ENCODE assay signal across 8 cellular contexts in the genomic region with DNA sequence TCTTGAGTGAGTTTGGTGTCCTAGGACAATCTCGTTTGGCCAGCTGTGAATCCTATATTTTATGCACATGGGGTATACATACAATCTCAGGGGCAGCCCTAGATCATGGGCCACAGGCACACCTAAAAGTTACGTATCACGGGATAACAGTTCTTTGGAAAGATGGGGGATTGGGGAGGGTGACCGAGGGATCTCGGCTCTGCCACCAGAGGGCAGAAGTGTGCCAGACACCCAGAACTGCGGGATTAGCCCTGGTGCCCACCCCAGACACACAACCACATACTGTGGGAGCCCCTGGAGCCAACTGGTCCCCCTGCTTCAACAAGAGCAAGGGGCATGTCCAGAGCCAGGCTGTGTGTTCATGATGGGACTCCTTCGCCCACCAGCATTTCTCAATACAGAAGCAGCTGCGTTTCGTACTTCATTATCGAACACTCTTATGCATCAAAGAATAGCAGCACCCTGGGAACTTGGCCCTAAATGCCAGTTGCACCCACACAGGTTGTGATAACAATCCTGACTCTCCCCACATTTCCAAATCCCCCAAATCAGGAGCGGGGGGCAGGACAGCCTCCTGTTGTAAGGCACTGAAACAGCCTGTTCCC. TPM values are rescaled to one million over a fixed set of nuclear protein-coding genes. Genes with fewer than 3 reads are reported as not detected.
A peak's percentile ranks its signal among the peaks of the same experiment; 100 is the strongest.
DNase-seq lines count a peak whose midpoint lies in the region; ATAC-seq and TF ChIP-seq lines count a peak whose summit lies in the region.

No MANE protein-coding gene starts in this region.

- POLR2A ChIA-PET in CD4-positive, alpha-beta T cell (lab: Charles Lee), result no interaction called here

- intact Hi-C loops in CD4-positive, alpha-beta T cell (cut with DNase I, micrococcal nuclease), result loop anchor here (1.0 to 10.0 kb wide), 3 partner anchors 49 to 393 kb away; no protein-coding TSS in a partner anchor

- H3K4me3 Mint-ChIP-seq in CD4-positive, alpha-beta T cell, result no peak overlapping the region
- H3K4me3 Mint-ChIP-seq in neural progenitor cell, result no peak overlapping the region

- H3K27me3 Mint-ChIP-seq in CD4-positive, alpha-beta T cell, result no peaks in the 10 kb centered on the region
- H3K27me3 Mint-ChIP-seq in neural progenitor cell (ENCODE audit: insufficient read depth, low read depth), result peaks cover 20% of the 10 kb centered on the region

- H3K9me3 ChIP-seq in CD4-positive, alpha-beta T cell (ENCODE audit: control insufficient read depth, low read length), result no peaks in the 10 kb centered on the region
- no peaks in the 10 kb centered on the region for H3K9me3 ChIP-seq in neural progenitor cell (ENCODE audit: low read depth)

- peak in 6 of 10 experiments; percentile 4 to 40 (median 8) for DNase-seq in CD4-positive, alpha-beta T cell
- DNase-seq in HK-2 (ENCODE audit: unreplicated experiment) (peak; percentile 40), T-helper 9 cell (peak; percentile 8), ecto neural progenitor cell (ENCODE audit: low spot score) (peak; percentile 68), neural progenitor cell (ENCODE audit: low spot score) (peak; percentile 68), NCI-H446 treated with DMSO at 0.1 percent for 48 hours (lab: John Stamatoyannopoulos, UW) (no peak), NCI-H2107 (lab: John Stamatoyannopoulos, UW) (no peak)

- no peaks in the 10 kb centered on the region for H3K79me2 ChIP-seq in neural progenitor cell (ENCODE audit: low read depth)

- peak; percentile 58 for TF ChIP-seq CTCF in CD4-positive, alpha-beta T cell (IDR thresholded peaks at IDR 0.05)
- peak; percentile 75 for TF ChIP-seq CTCF in neural progenitor cell (IDR thresholded peaks at IDR 0.05)

- no peaks in the 10 kb centered on the region for H3K9me3 Mint-ChIP-seq in CD4-positive, alpha-beta T cell
- H3K9me3 Mint-ChIP-seq in neural progenitor cell, result no peaks in the 10 kb centered on the region

- no peak for ATAC-seq in CD4-positive, alpha-beta T cell (ENCODE audit: poor library complexity)
- no peak for ATAC-seq in GM19324 (IDR thresholded peaks at IDR 0.05; ENCODE audit: low FRiP score, unreplicated experiment)

- H3K4me3 ChIP-seq in neural progenitor cell, result no peak overlapping the region

- H3K27ac ChIP-seq in CD4-positive, alpha-beta T cell (ENCODE audit: low read depth, low read length), result no peak overlapping the region
- no peak overlapping the region for H3K27ac ChIP-seq in neural progenitor cell

- no peaks in the 10 kb centered on the region for H3K36me3 ChIP-seq in neural progenitor cell

- no peak overlapping the region for H2AFZ ChIP-seq in neural progenitor cell (replicated peaks)

- no peaks in the 10 kb centered on the region for H3K4me1 ChIP-seq in neural progenitor cell

- no peaks in the 10 kb centered on the region for H3F3A ChIP-seq in neural progenitor cell (ENCODE audit: low read depth)

- CTCF ChIA-PET in CD4-positive, alpha-beta T cell (lab: Charles Lee), result interaction anchor here (0.8 kb wide), 1 partner anchor 49 kb away, joined by 3 read pairs; no protein-coding TSS in a partner anchor

- peaks cover 27% of the 10 kb centered on the region for H3K36me3 Mint-ChIP-seq in CD4-positive, alpha-beta T cell (ENCODE audit: low read depth)
- H3K36me3 Mint-ChIP-seq in neural progenitor cell, result no peaks in the 10 kb centered on the region

- no peak overlapping the region for H3K9ac ChIP-seq in neural progenitor cell

- H3K4me2 ChIP-seq in neural progenitor cell, result no peak overlapping the region

- H3K27me3 ChIP-seq in CD4-positive, alpha-beta T cell (ENCODE audit: control insufficient read depth, insufficient read depth, low read length), result no peaks in the 10 kb centered on the region
- H3K27me3 ChIP-seq in neural progenitor cell, result no peaks in the 10 kb centered on the region

- no peak overlapping the region for H3K27ac Mint-ChIP-seq in CD4-positive, alpha-beta T cell
- H3K27ac Mint-ChIP-seq in neural progenitor cell, result no peak overlapping the region

- H3K4me1 Mint-ChIP-seq in CD4-positive, alpha-beta T cell (ENCODE audit: low read depth), result peaks cover 9% of the 10 kb centered on the region
- peaks cover 29% of the 10 kb centered on the region for H3K4me1 Mint-ChIP-seq in neural progenitor cell

- H4K20me1 ChIP-seq in neural progenitor cell (ENCODE audit: low read depth), result no peaks in the 10 kb centered on the region

RNA-seq across cellular contexts. Expression of gene TMCO4, which starts 37.4 kb away (rescaled TPM):
- 10 to 100 TPM; 12.4 to 13.9 TPM for total RNA-seq in CD4-positive, alpha-beta T cell
- total RNA-seq in neural progenitor cell (ENCODE audit: low replicate concordance), result 0.30 and 0.40 TPM in 2 replicates

RNA-seq across cellular contexts. Expression of gene RNF186, which starts 52.8 kb away (rescaled TPM):
- not detected for total RNA-seq in CD4-positive, alpha-beta T cell
- not detected in 2 replicates for total RNA-seq in neural progenitor cell (ENCODE audit: low replicate concordance)

Comparison
In these comparisons a context has a peak if more than half of its experiments do, and no peak if none do; other contexts are left out.
1. DNase-seq: peak in CD4-positive, alpha-beta T cell (6 of 10), HK-2 (single experiment), T-helper 9 cell (single experiment), ecto neural progenitor cell (single experiment) and neural progenitor cell (single experiment); none in NCI-H446 treated with DMSO at 0.1 percent for 48 hours (single experiment) and NCI-H2107 (single experiment).